8 cellular contexts compared by ENCODE assay signal in genomic region chr19:19169236-19170052, GRCh38. TPM values are rescaled to one million over a fixed set of nuclear protein-coding genes. Genes with fewer than 3 reads are reported as not detected.
A peak's percentile ranks its signal among the peaks of the same experiment; 100 is the strongest.
DNase-seq lines count a peak whose midpoint lies in the region; ATAC-seq and TF ChIP-seq lines count a peak whose summit lies in the region.

No MANE protein-coding gene starts in this region.

- H3K27me3 Mint-ChIP-seq in activated T-cell treated with anti-CD3 and anti-CD28 coated beads, Interleukin-2, amount 50 U/mL, for 4 hours (ENCODE audit: low read depth), result no peaks in the 10 kb centered on the region
- peaks cover 4% of the 10 kb centered on the region for H3K27me3 Mint-ChIP-seq in activated T-cell treated with anti-CD3 and anti-CD28 coated beads, Interleukin-2, amount 50 U/mL, for 24 hours
- H3K27me3 Mint-ChIP-seq in glutamatergic neuron (ENCODE audit: unreplicated experiment), result peaks cover 10% of the 10 kb centered on the region
- peaks cover 17% of the 10 kb centered on the region for H3K27me3 Mint-ChIP-seq in stimulated activated naive CD8-positive, alpha-beta T cell treated with anti-CD3 and anti-CD28 coated beads, Interleukin-15, amount 100 ng/mL, for 72 hours

- no peak for DNase-seq in activated T-cell treated with anti-CD3 and anti-CD28 coated beads, Interleukin-2, amount 50 U/mL, for 4 hours
- DNase-seq in activated T-cell treated with anti-CD3 and anti-CD28 coated beads, Interleukin-2, amount 50 U/mL, for 24 hours, result no peak
- no peak for DNase-seq in glutamatergic neuron
- DNase-seq in stimulated activated naive CD8-positive, alpha-beta T cell treated with anti-CD3 and anti-CD28 coated beads, Interleukin-15, amount 100 ng/mL, for 72 hours, result no peak
- DNase-seq in KBM-7, result no peak
- no peak for DNase-seq in NCI-H226
- DNase-seq in G401 (ENCODE audit: low spot score), result no peak

- in situ Hi-C loops in KBM-7 (cut with MboI; ENCODE audit: low pct_unique_long_range_greater_than_20kb, low sequenced_read_pairs) (no loop called here), G401 (cut with HindIII; ENCODE audit: low sequenced_read_pairs) (no loop called here)

- ATAC-seq in activated T-cell treated with anti-CD3 and anti-CD28 coated beads, Interleukin-2, amount 50 U/mL, for 4 hours, result peak in 1 of 2 donors; percentile 11
- peak; percentile 4 for ATAC-seq in stimulated activated naive CD8-positive, alpha-beta T cell treated with anti-CD3 and anti-CD28 coated beads, Interleukin-15, amount 100 ng/mL, for 72 hours

- no peaks in the 10 kb centered on the region for H3K9me2 ChIP-seq in OCI-LY1 (ENCODE audit: low read depth, low read length)

- peak overlapping the region; percentile 96 for H3K9ac ChIP-seq in OCI-LY1 (ENCODE audit: low read length)

- H3K4me2 ChIP-seq in OCI-LY1 (ENCODE audit: low read length), result peak overlapping the region; percentile 95

- no peaks in the 10 kb centered on the region for H3K9me3 Mint-ChIP-seq in activated T-cell treated with anti-CD3 and anti-CD28 coated beads, Interleukin-2, amount 50 U/mL, for 4 hours
- no peaks in the 10 kb centered on the region for H3K9me3 Mint-ChIP-seq in activated T-cell treated with anti-CD3 and anti-CD28 coated beads, Interleukin-2, amount 50 U/mL, for 24 hours
- peaks cover 4% of the 10 kb centered on the region for H3K9me3 Mint-ChIP-seq in glutamatergic neuron (ENCODE audit: unreplicated experiment)
- H3K9me3 Mint-ChIP-seq in stimulated activated naive CD8-positive, alpha-beta T cell treated with anti-CD3 and anti-CD28 coated beads, Interleukin-15, amount 100 ng/mL, for 72 hours, result no peaks in the 10 kb centered on the region

- H3K4me1 Mint-ChIP-seq in activated T-cell treated with anti-CD3 and anti-CD28 coated beads, Interleukin-2, amount 50 U/mL, for 4 hours (ENCODE audit: low read depth), result peaks cover 14% of the 10 kb centered on the region
- H3K4me1 Mint-ChIP-seq in activated T-cell treated with anti-CD3 and anti-CD28 coated beads, Interleukin-2, amount 50 U/mL, for 24 hours (ENCODE audit: low read depth), result peaks cover 13% of the 10 kb centered on the region
- H3K4me1 Mint-ChIP-seq in glutamatergic neuron (ENCODE audit: low read depth, unreplicated experiment), result peaks cover 8% of the 10 kb centered on the region
- peaks cover 22% of the 10 kb centered on the region for H3K4me1 Mint-ChIP-seq in stimulated activated naive CD8-positive, alpha-beta T cell treated with anti-CD3 and anti-CD28 coated beads, Interleukin-15, amount 100 ng/mL, for 72 hours

- TF ChIP-seq CTCF in OCI-LY1 (IDR thresholded peaks at IDR 0.05; ENCODE audit: low read length), result no peak
- no peak for TF ChIP-seq CTCF in glutamatergic neuron (IDR thresholded peaks at IDR 0.05; ENCODE audit: partially characterized antibody, unreplicated experiment)

- no peak overlapping the region for H2AFZ ChIP-seq in OCI-LY1 (ENCODE audit: low read length)

- peaks cover 15% of the 10 kb centered on the region; the same call in 1 of the 2 replicates for H3K36me3 ChIP-seq in OCI-LY1 (ENCODE audit: insufficient read depth, low read length)

- no peaks in the 10 kb centered on the region for H4K20me1 ChIP-seq in OCI-LY1 (ENCODE audit: insufficient read depth, low read length)

- H3K27ac ChIP-seq in OCI-LY1 (ENCODE audit: low read depth, low read length, poor library complexity, severe bottlenecking), result peak overlapping the region; percentile 97

- H3K9me3 ChIP-seq in OCI-LY1 (ENCODE audit: low read length), result no peaks in the 10 kb centered on the region

- peaks cover 75% of the 10 kb centered on the region for H3K4me1 ChIP-seq in OCI-LY1 (ENCODE audit: insufficient read depth, low read length, severe bottlenecking)

- H3K4me3 Mint-ChIP-seq in activated T-cell treated with anti-CD3 and anti-CD28 coated beads, Interleukin-2, amount 50 U/mL, for 4 hours, result peak overlapping the region; percentile 37
- H3K4me3 Mint-ChIP-seq in activated T-cell treated with anti-CD3 and anti-CD28 coated beads, Interleukin-2, amount 50 U/mL, for 24 hours, result no peak overlapping the region
- peak overlapping the region; percentile 81 for H3K4me3 Mint-ChIP-seq in glutamatergic neuron (ENCODE audit: unreplicated experiment)
- H3K4me3 Mint-ChIP-seq in stimulated activated naive CD8-positive, alpha-beta T cell treated with anti-CD3 and anti-CD28 coated beads, Interleukin-15, amount 100 ng/mL, for 72 hours, result peak overlapping the region; percentile 50 to 75

- peaks cover 16% of the 10 kb centered on the region for H3K79me2 ChIP-seq in OCI-LY1 (ENCODE audit: insufficient read depth, low read length)

- peak overlapping the region; percentile 93 for H3K4me3 ChIP-seq in OCI-LY1 (ENCODE audit: low read depth, low read length, poor library complexity, severe bottlenecking)

- no peaks in the 10 kb centered on the region for H3K36me3 Mint-ChIP-seq in activated T-cell treated with anti-CD3 and anti-CD28 coated beads, Interleukin-2, amount 50 U/mL, for 4 hours (ENCODE audit: insufficient read depth)
- peaks cover 7% of the 10 kb centered on the region for H3K36me3 Mint-ChIP-seq in activated T-cell treated with anti-CD3 and anti-CD28 coated beads, Interleukin-2, amount 50 U/mL, for 24 hours (ENCODE audit: low read depth)
- H3K36me3 Mint-ChIP-seq in glutamatergic neuron (ENCODE audit: unreplicated experiment), result no peaks in the 10 kb centered on the region

- H3K27me3 ChIP-seq in OCI-LY1 (ENCODE audit: insufficient read depth, low read length), result no peaks in the 10 kb centered on the region

- no peak overlapping the region for H3K27ac Mint-ChIP-seq in activated T-cell treated with anti-CD3 and anti-CD28 coated beads, Interleukin-2, amount 50 U/mL, for 24 hours
- H3K27ac Mint-ChIP-seq in glutamatergic neuron (ENCODE audit: unreplicated experiment), result no peak overlapping the region
- peak overlapping the region; percentile 8 to 87 for H3K27ac Mint-ChIP-seq in stimulated activated naive CD8-positive, alpha-beta T cell treated with anti-CD3 and anti-CD28 coated beads, Interleukin-15, amount 100 ng/mL, for 72 hours

- no peaks in the 10 kb centered on the region; the same call in 1 of the 2 replicates for H3F3A ChIP-seq in OCI-LY1 (ENCODE audit: insufficient read depth, low read length)

RNA-seq across cellular contexts. Expression of gene MEF2B, which starts 0.6 kb away (rescaled TPM):
- total RNA-seq in activated T-cell treated with anti-CD3 and anti-CD28 coated beads, Interleukin-2, amount 50 U/mL, for 4 hours, result 1 to 10 TPM; 2.2 to 3.7 (median 2.3) TPM
- 1.7 TPM for total RNA-seq in glutamatergic neuron (ENCODE audit: unreplicated experiment)
- 2.9 TPM in 1 of 2 replicates, not detected in the other for total RNA-seq in G401 (2014; rRNA removed; shearing (Covaris generic))

RNA-seq across cellular contexts. Expression of gene BORCS8, which starts 22.5 kb away (rescaled TPM):
- 10 to 100 TPM; 38.0 to 43.1 (median 38.6) TPM for total RNA-seq in activated T-cell treated with anti-CD3 and anti-CD28 coated beads, Interleukin-2, amount 50 U/mL, for 4 hours
- total RNA-seq in glutamatergic neuron (ENCODE audit: unreplicated experiment), result 20.5 TPM
- 21.4 and 30.2 TPM in 2 replicates for total RNA-seq in G401 (2014; rRNA removed; shearing (Covaris generic))

RNA-seq across cellular contexts. Expression of gene RFXANK, which starts 22.6 kb away (rescaled TPM):
- 100 to 1,000 TPM; 110 to 120 (median 118) TPM for total RNA-seq in activated T-cell treated with anti-CD3 and anti-CD28 coated beads, Interleukin-2, amount 50 U/mL, for 4 hours
- total RNA-seq in glutamatergic neuron (ENCODE audit: unreplicated experiment), result 73.5 TPM
- 131 and 162 TPM in 2 replicates for total RNA-seq in G401 (2014; rRNA removed; shearing (Covaris generic))

RNA-seq across cellular contexts. Expression of gene TMEM161A, which starts 31.2 kb away (rescaled TPM):
- total RNA-seq in activated T-cell treated with anti-CD3 and anti-CD28 coated beads, Interleukin-2, amount 50 U/mL, for 4 hours, result 10 to 100 TPM; 42.3 to 43.2 (median 43.1) TPM
- 16.2 TPM for total RNA-seq in glutamatergic neuron (ENCODE audit: unreplicated experiment)
- total RNA-seq in G401 (2014; rRNA removed; shearing (Covaris generic)), result 58.0 and 60.2 TPM in 2 replicates

RNA-seq across cellular contexts. Expression of gene NR2C2AP, which starts 33.8 kb away (rescaled TPM):
- total RNA-seq in activated T-cell treated with anti-CD3 and anti-CD28 coated beads, Interleukin-2, amount 50 U/mL, for 4 hours, result 10 to 100 TPM; 57.9 to 71.7 (median 66.6) TPM
- total RNA-seq in glutamatergic neuron (ENCODE audit: unreplicated experiment), result 5.5 TPM
- 19.1 and 22.2 TPM in 2 replicates for total RNA-seq in G401 (2014; rRNA removed; shearing (Covaris generic))

Comparison
In these comparisons a context has a peak if more than half of its experiments do, and no peak if none do; other contexts are left out.
1. H3K27ac Mint-ChIP-seq: peak in stimulated activated naive CD8-positive, alpha-beta T cell treated with anti-CD3 and anti-CD28 coated beads, Interleukin-15, amount 100 ng/mL, for 72 hours (2 of 2); none in activated T-cell treated with anti-CD3 and anti-CD28 coated beads, Interleukin-2, amount 50 U/mL, for 24 hours (single experiment) and glutamatergic neuron (single experiment).